Comparison of ENCODE assay signal across 1 cellular context in genomic region chr15:67558502-67558901, GRCh38.
TF ChIP-seq lines count a peak whose summit lies in the region.

No MANE protein-coding gene starts in this region.

TF ChIP-seq in WTC11, 78 proteins besides CTCF, POLR2A, EP300 and RAD21 (continued from another document):
- no peak for TF ChIP-seq AFF4 (CRISPR knock-in tag; IDR thresholded peaks at IDR 0.05; ENCODE audit: borderline replicate concordance)
